Comparison of ENCODE assay signal across 1 cellular context in genomic region chr9:34377402-34377741, GRCh38.
TF ChIP-seq lines count a peak whose summit lies in the region.

No MANE protein-coding gene starts in this region.

TF ChIP-seq in SK-N-SH, 30 proteins besides CTCF, POLR2A, EP300 and RAD21:
- TF ChIP-seq REST (IDR thresholded peaks at IDR 0.05; ENCODE audit: low read depth, low read length) = no peak
- TF ChIP-seq MAX (IDR thresholded peaks at IDR 0.05; ENCODE audit: low read depth) = no peak
- no peak for TF ChIP-seq TCF12 (IDR thresholded peaks at IDR 0.05)
